34 cellular contexts compared by ENCODE assay signal in the genomic region with DNA sequence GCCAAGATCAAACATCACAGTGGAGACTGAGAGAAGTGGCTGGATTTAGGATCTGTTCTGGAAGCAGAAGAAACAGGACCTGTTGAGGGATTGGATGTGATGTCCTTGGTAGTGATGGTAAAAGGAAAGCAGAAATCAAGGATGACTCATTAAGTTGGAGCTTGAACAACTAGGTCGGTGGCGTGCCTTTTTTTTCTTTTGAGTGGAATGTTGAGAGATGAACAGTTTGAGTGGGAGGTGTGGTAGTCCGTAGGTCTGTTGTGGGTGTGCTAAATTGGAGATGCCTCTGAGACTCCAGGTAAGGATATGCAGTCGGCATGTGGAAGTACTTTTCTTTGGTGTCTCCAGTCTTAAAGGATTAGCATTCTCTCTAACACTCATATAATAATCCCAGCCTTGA.
DNase-seq lines count a peak whose midpoint lies in the region; ATAC-seq, FAIRE-seq and TF ChIP-seq lines count a peak whose summit lies in the region.
"Had no signal": no experiment of that assay in that cellular context is flagged by ENCODE, and none has a peak within 500 bp of the region (broad histone marks: within the 10 kb centered on the region; RNA-seq: fewer than 3 reads in every experiment).

No MANE protein-coding gene starts in this region.

- H3K9me3 Mint-ChIP-seq in activated T-cell treated with anti-CD3 and anti-CD28 coated beads, Interleukin-2, amount 50 U/mL, for 72 hours = peaks cover 0 to 2% of the 10 kb centered on the region in 2 donors
- H3K9me3 Mint-ChIP-seq: effector memory CD8-positive, alpha-beta T cell; immature natural killer cell had no signal

- no peaks in the 10 kb centered on the region for H3K79me2 ChIP-seq in keratinocyte (ENCODE audit: control insufficient read depth, insufficient read depth, low read length)

- H3K36me3 Mint-ChIP-seq in activated T-cell treated with anti-CD3 and anti-CD28 coated beads, Interleukin-2, amount 50 U/mL, for 72 hours (ENCODE audit: insufficient read depth in 2 of 2) = peaks cover 0 to 2% of the 10 kb centered on the region in 2 donors
- H3K36me3 Mint-ChIP-seq: immature natural killer cell had no signal

- no peak overlapping the region for H2AFZ ChIP-seq in keratinocyte (ENCODE audit: control insufficient read depth, low read length)
- H2AFZ ChIP-seq: PC-9 had no signal

- no peak for TF ChIP-seq CTCF in AG10803 (conservative IDR thresholded peaks at IDR 0.05; ENCODE audit: low read length)
- no peak for TF ChIP-seq CTCF in cardiac fibroblast (IDR thresholded peaks at IDR 0.05; ENCODE audit: low read depth, low read length)
- TF ChIP-seq CTCF in keratinocyte (optimal IDR thresholded peaks at IDR 0.05 in 1 of 3, IDR thresholded peaks at IDR 0.05 in 1 of 3, conservative IDR thresholded peaks at IDR 0.05 in 1 of 3; ENCODE audit: extremely low read depth in 1 of 3, insufficient read depth in 2 of 3, low read length in 3 of 3) = no peak

- ATAC-seq in activated T-cell treated with anti-CD3 and anti-CD28 coated beads, Interleukin-2, amount 50 U/mL, for 72 hours (replicated peaks in 1 of 2) = no peak
- ATAC-seq in GM21786 (IDR thresholded peaks at IDR 0.05; ENCODE audit: unreplicated experiment) = no peak
- ATAC-seq: A549; effector memory CD8-positive, alpha-beta T cell; gastroesophageal sphincter; HepG2; naive thymus-derived CD4-positive, alpha-beta T cell had no signal

- H3K27me3 ChIP-seq in keratinocyte (ENCODE audit: control insufficient read depth, extremely low read depth, insufficient read depth, low read length) = no peaks in the 10 kb centered on the region
- H3K27me3 ChIP-seq: BLaER1, breast epithelium, gastroesophageal sphincter, transverse colon had no signal

- H3K27ac ChIP-seq in keratinocyte (ENCODE audit: control insufficient read depth, insufficient read depth, low read length) = no peak overlapping the region
- H3K27ac ChIP-seq: A549, BLaER1, breast epithelium, coronary artery, gastroesophageal sphincter, PC-9, transverse colon, WERI-Rb-1 had no signal

- peak; percentile 29 for FAIRE-seq in keratinocyte (lab: Jason Lieb, UNC)
- FAIRE-seq: A549, GM18507, H1, HepG2 had no signal

- no peak overlapping the region for H3K9ac ChIP-seq in keratinocyte (ENCODE audit: control insufficient read depth, extremely low read depth, insufficient read depth, low read length)
- H3K9ac ChIP-seq: BLaER1 had no signal

- H3K4me3 ChIP-seq in AG10803 (ENCODE audit: low read length) (no peak overlapping the region), cardiac fibroblast (replicated peaks in 1 of 2; ENCODE audit: low read depth in 2 of 2, low read length in 2 of 2) (no peak overlapping the region), keratinocyte (ENCODE audit: control insufficient read depth in 2 of 3, extremely low read depth in 1 of 3, insufficient read depth in 2 of 3, low read depth in 1 of 3, low read length in 3 of 3) (no peak overlapping the region)
- H3K4me3 ChIP-seq: A549, BLaER1, breast epithelium, coronary artery, gastroesophageal sphincter, PC-9, smooth muscle cell, transverse colon had no signal

- H3K9me1 ChIP-seq in keratinocyte (ENCODE audit: control insufficient read depth, extremely low read depth, insufficient read depth, low read length) = no peaks in the 10 kb centered on the region

- no peaks in the 10 kb centered on the region for H3K9me3 ChIP-seq in keratinocyte (ENCODE audit: control insufficient read depth, low read depth, low read length)
- H3K9me3 ChIP-seq: A549, BLaER1, breast epithelium, gastroesophageal sphincter, transverse colon had no signal

- no peaks in the 10 kb centered on the region for H3K4me1 ChIP-seq in keratinocyte (ENCODE audit: control insufficient read depth, extremely low read depth, insufficient read depth, low read length)
- H3K4me1 ChIP-seq: A549, breast epithelium, gastroesophageal sphincter, transverse colon had no signal

- no peak overlapping the region for H3K4me3 Mint-ChIP-seq in activated T-cell treated with anti-CD3 and anti-CD28 coated beads, Interleukin-2, amount 50 U/mL, for 72 hours
- H3K4me3 Mint-ChIP-seq: activated CD4-positive, alpha-beta T cell treated with anti-CD3 and anti-CD28 coated beads, Interleukin-2, amount 10 ng/mL, durations not matched to agents 24 days and 14 days; effector memory CD8-positive, alpha-beta T cell; immature natural killer cell; naive thymus-derived CD4-positive, alpha-beta T cell had no signal

- dilution Hi-C loops in keratinocyte (cut with MboI; ENCODE audit: extremely low pct_ligation_motif_present, low sequenced_read_pairs) = no loop called here

- peak; percentile 32 for DNase-seq in AG10803 (ENCODE audit: low read depth)
- DNase-seq in NCI-H226 = peak; percentile 57
- peak; percentile 13 to 41 for DNase-seq in cardiac fibroblast (ENCODE audit: low read depth in 2 of 2)
- DNase-seq in keratinocyte (ENCODE audit: low read depth, low spot score) = no peak
- no peak for DNase-seq in activated T-cell treated with anti-CD3 and anti-CD28 coated beads, Interleukin-2, amount 50 U/mL, for 72 hours
- no peak for DNase-seq in activated CD4-positive, CD25-positive, alpha-beta regulatory T cell treated with anti-CD3 and anti-CD28 coated beads, Interleukin-2, amount 50 U/mL, for 72 hours
- DNase-seq in stimulated activated CD8-positive, alpha-beta memory T cell treated with anti-CD3 and anti-CD28 coated beads, Interleukin-4, amount 100 ng/mL, for 48 hours = no peak
- DNase-seq: activated CD4-positive, alpha-beta T cell treated with anti-CD3 and anti-CD28 coated beads, Interleukin-2, amount 10 ng/mL, durations not matched to agents 24 days and 14 days; activated T-cell treated with anti-CD3 and anti-CD28 coated beads, Interleukin-2, amount 50 U/mL, for 1 hour; DMS79 treated with DMSO at 0.1 percent for 48 hours; effector memory CD8-positive, alpha-beta T cell; hippocampal formation; immature natural killer cell; Kasumi-1; midbrain; naive thymus-derived CD4-positive, alpha-beta T cell; NCI-H1048; NCI-H1694; NCI-H524 treated with DMSO at 0.1 percent for 48 hours; PC-9; SHP77; stimulated activated CD4-positive, alpha-beta T cell treated with anti-CD3 and anti-CD28 coated beads, Interleukin-1b, Interleukin-23, amount 100 ng/mL, for 48 hours; transverse colon; WERI-Rb-1 had no signal

- no peaks in the 10 kb centered on the region for H3K36me3 ChIP-seq in keratinocyte (ENCODE audit: control insufficient read depth in 2 of 2, extremely low read depth in 1 of 2, insufficient read depth in 2 of 2, low read length in 2 of 2)
- H3K36me3 ChIP-seq: BLaER1, breast epithelium, gastroesophageal sphincter, transverse colon, WERI-Rb-1 had no signal

- no peak overlapping the region for H3K4me2 ChIP-seq in keratinocyte (ENCODE audit: control insufficient read depth, extremely low read depth, insufficient read depth, low read depth, low read length)
- H3K4me2 ChIP-seq: A549, BLaER1, PC-9, smooth muscle cell had no signal

- H3K27me3 Mint-ChIP-seq in activated T-cell treated with anti-CD3 and anti-CD28 coated beads, Interleukin-2, amount 50 U/mL, for 72 hours (ENCODE audit: low read depth) = peaks cover 7% of the 10 kb centered on the region
- H3K27me3 Mint-ChIP-seq: effector memory CD8-positive, alpha-beta T cell had no signal

- H3K27ac Mint-ChIP-seq in activated T-cell treated with anti-CD3 and anti-CD28 coated beads, Interleukin-2, amount 50 U/mL, for 72 hours = no peak overlapping the region
- H3K27ac Mint-ChIP-seq: activated CD4-positive, alpha-beta T cell treated with anti-CD3 and anti-CD28 coated beads, Interleukin-2, amount 10 ng/mL, durations not matched to agents 24 days and 14 days; effector memory CD8-positive, alpha-beta T cell; immature natural killer cell; naive thymus-derived CD4-positive, alpha-beta T cell had no signal

- peaks cover 19% of the 10 kb centered on the region for H3K4me1 Mint-ChIP-seq in activated T-cell treated with anti-CD3 and anti-CD28 coated beads, Interleukin-2, amount 50 U/mL, for 72 hours (ENCODE audit: low read depth)

- no peaks in the 10 kb centered on the region for H4K20me1 ChIP-seq in keratinocyte (ENCODE audit: control insufficient read depth, extremely low read depth, insufficient read depth, low read length)
- H4K20me1 ChIP-seq: BLaER1 had no signal

Comparison
In these comparisons a context has a peak if more than half of its experiments do, and no peak if none do; other contexts are left out.
1. DNase-seq: peak in AG10803 (single experiment), NCI-H226 (single experiment) and cardiac fibroblast (2 of 2); none in keratinocyte (single experiment), activated T-cell treated with anti-CD3 and anti-CD28 coated beads, Interleukin-2, amount 50 U/mL, for 72 hours (0 of 2), activated CD4-positive, CD25-positive, alpha-beta regulatory T cell treated with anti-CD3 and anti-CD28 coated beads, Interleukin-2, amount 50 U/mL, for 72 hours (single experiment) and stimulated activated CD8-positive, alpha-beta memory T cell treated with anti-CD3 and anti-CD28 coated beads, Interleukin-4, amount 100 ng/mL, for 48 hours (single experiment).